In genomic region chr2:202605174-202605573, GRCh38 we compare ENCODE assay signal across 18 cellular contexts. TPM values are rescaled to one million over a fixed set of nuclear protein-coding genes. Genes with fewer than 3 reads are reported as not detected.
DNase-seq lines count a peak whose midpoint lies in the region; ATAC-seq and TF ChIP-seq lines count a peak whose summit lies in the region.
"Had no signal": no experiment of that assay in that cellular context is flagged by ENCODE, and none has a peak within 500 bp of the region (broad histone marks: within the 10 kb centered on the region; RNA-seq: fewer than 3 reads in every experiment).

No MANE protein-coding gene starts in this region.

- no peak for DNase-seq in activated naive CD4-positive, alpha-beta T cell (lab: John Stamatoyannopoulos, UW)
- DNase-seq in M059J (ENCODE audit: low read depth) = peak; percentile 9
- no peak for DNase-seq in activated naive CD8-positive, alpha-beta T cell treated with anti-CD3 and anti-CD28 coated beads for 36 hours
- DNase-seq in GM10266 (ENCODE audit: extremely low spot score) = no peak
- DNase-seq: DMS79, HFFc6, Karpas-422, MM.1S, NCI-H1092, NCI-H146, NCI-H2029 treated with DMSO at 0.1 percent for 48 hours, NCI-H2171, NCI-H526 had no signal

- no peaks in the 10 kb centered on the region for H3K27me3 Mint-ChIP-seq in activated naive CD4-positive, alpha-beta T cell treated with anti-CD3 and anti-CD28 coated beads, Interleukin-2, amount 50 U/mL, for 24 hours
- H3K27me3 Mint-ChIP-seq in activated naive CD8-positive, alpha-beta T cell treated with anti-CD3 and anti-CD28 coated beads for 36 hours = no peaks in the 10 kb centered on the region
- no peaks in the 10 kb centered on the region for H3K27me3 Mint-ChIP-seq in stimulated activated naive CD8-positive, alpha-beta T cell treated with anti-CD3 and anti-CD28 coated beads, Interleukin-15, Interleukin-2, amounts not matched to agents 100 ng/mL and 50 ng/mL, for 24 hours

- H3K27ac Mint-ChIP-seq in activated naive CD4-positive, alpha-beta T cell treated with anti-CD3 and anti-CD28 coated beads, Interleukin-2, amount 50 U/mL, for 24 hours = peak overlapping the region; percentile 90
- H3K27ac Mint-ChIP-seq in activated naive CD8-positive, alpha-beta T cell treated with anti-CD3 and anti-CD28 coated beads for 36 hours = peak overlapping the region; percentile 85
- peak overlapping the region; percentile 84 for H3K27ac Mint-ChIP-seq in stimulated activated naive CD8-positive, alpha-beta T cell treated with anti-CD3 and anti-CD28 coated beads, Interleukin-15, Interleukin-2, amounts not matched to agents 100 ng/mL and 50 ng/mL, for 24 hours
- H3K27ac Mint-ChIP-seq: CD14-positive monocyte, HFFc6 had no signal

- no peaks in the 10 kb centered on the region for H3K36me3 Mint-ChIP-seq in activated naive CD4-positive, alpha-beta T cell treated with anti-CD3 and anti-CD28 coated beads, Interleukin-2, amount 50 U/mL, for 24 hours
- peaks cover 2% of the 10 kb centered on the region for H3K36me3 Mint-ChIP-seq in activated naive CD8-positive, alpha-beta T cell treated with anti-CD3 and anti-CD28 coated beads for 36 hours
- H3K36me3 Mint-ChIP-seq in stimulated activated naive CD8-positive, alpha-beta T cell treated with anti-CD3 and anti-CD28 coated beads, Interleukin-15, Interleukin-2, amounts not matched to agents 100 ng/mL and 50 ng/mL, for 24 hours (ENCODE audit: low read depth) = no peaks in the 10 kb centered on the region
- H3K36me3 Mint-ChIP-seq: CD14-positive monocyte had no signal

- no peak for TF ChIP-seq CTCF in GM10266 (IDR thresholded peaks at IDR 0.05; ENCODE audit: control insufficient read depth, insufficient read depth, low read depth, missing control alignments)

- peaks cover 18% of the 10 kb centered on the region for H3K4me1 Mint-ChIP-seq in activated naive CD4-positive, alpha-beta T cell treated with anti-CD3 and anti-CD28 coated beads, Interleukin-2, amount 50 U/mL, for 24 hours
- H3K4me1 Mint-ChIP-seq in activated naive CD8-positive, alpha-beta T cell treated with anti-CD3 and anti-CD28 coated beads for 36 hours = peaks cover 19% of the 10 kb centered on the region
- peaks cover 26% of the 10 kb centered on the region for H3K4me1 Mint-ChIP-seq in stimulated activated naive CD8-positive, alpha-beta T cell treated with anti-CD3 and anti-CD28 coated beads, Interleukin-15, Interleukin-2, amounts not matched to agents 100 ng/mL and 50 ng/mL, for 24 hours (ENCODE audit: low read depth)

- ATAC-seq in HG02763 (IDR thresholded peaks at IDR 0.05; ENCODE audit: unreplicated experiment) = no peak
- ATAC-seq: Right ventricle myocardium inferior had no signal

- H3K9me3 Mint-ChIP-seq in activated naive CD4-positive, alpha-beta T cell treated with anti-CD3 and anti-CD28 coated beads, Interleukin-2, amount 50 U/mL, for 24 hours = no peaks in the 10 kb centered on the region
- H3K9me3 Mint-ChIP-seq in activated naive CD8-positive, alpha-beta T cell treated with anti-CD3 and anti-CD28 coated beads for 36 hours = peaks cover 5% of the 10 kb centered on the region
- H3K9me3 Mint-ChIP-seq in stimulated activated naive CD8-positive, alpha-beta T cell treated with anti-CD3 and anti-CD28 coated beads, Interleukin-15, Interleukin-2, amounts not matched to agents 100 ng/mL and 50 ng/mL, for 24 hours = no peaks in the 10 kb centered on the region
- H3K9me3 Mint-ChIP-seq: HFFc6 had no signal

- H3K4me3 Mint-ChIP-seq in activated naive CD4-positive, alpha-beta T cell treated with anti-CD3 and anti-CD28 coated beads, Interleukin-2, amount 50 U/mL, for 24 hours = peak overlapping the region; percentile 43
- H3K4me3 Mint-ChIP-seq in activated naive CD8-positive, alpha-beta T cell treated with anti-CD3 and anti-CD28 coated beads for 36 hours = no peak overlapping the region
- no peak overlapping the region for H3K4me3 Mint-ChIP-seq in stimulated activated naive CD8-positive, alpha-beta T cell treated with anti-CD3 and anti-CD28 coated beads, Interleukin-15, Interleukin-2, amounts not matched to agents 100 ng/mL and 50 ng/mL, for 24 hours
- H3K4me3 Mint-ChIP-seq: CD14-positive monocyte, HFFc6 had no signal

RNA-seq across cellular contexts. Expression of gene FAM117B, which starts 29.6 kb away (rescaled TPM):
- total RNA-seq in M059J (2014; rRNA removed; shearing (Covaris generic)) = 1.3 and 4.7 TPM in 2 replicates
- total RNA-seq in activated naive CD8-positive, alpha-beta T cell treated with anti-CD3 and anti-CD28 coated beads for 36 hours = 10 to 100 TPM; 23.4 to 25.0 TPM
